23 cellular contexts compared by ENCODE assay signal in the genomic region with DNA sequence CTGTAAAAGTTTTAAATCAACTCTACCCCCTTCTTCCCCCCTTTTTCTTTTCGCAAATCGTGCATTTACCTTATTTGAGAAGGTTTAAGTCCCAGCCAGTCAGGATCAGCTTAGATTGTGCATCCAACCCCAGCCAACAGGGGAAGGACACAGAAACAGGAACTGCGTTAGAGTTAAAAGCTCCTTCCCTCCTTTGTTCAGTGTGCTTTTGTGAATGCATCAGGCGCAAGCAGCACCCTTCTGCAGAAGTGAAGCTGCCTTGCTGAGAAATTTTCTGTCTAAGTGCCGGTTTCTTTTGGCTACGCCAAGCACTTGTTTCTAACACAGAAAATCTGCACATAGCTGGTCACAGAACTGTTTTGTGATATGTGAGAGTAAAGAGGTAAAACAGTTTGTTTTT.
"Had no signal": no experiment of that assay in that cellular context is flagged by ENCODE, and none has a peak within 500 bp of the region (broad histone marks: within the 10 kb centered on the region; RNA-seq: fewer than 3 reads in every experiment).

No MANE protein-coding gene starts in this region.

- H3K4me1 Mint-ChIP-seq: naive B cell; nephron; stimulated activated naive B cell treated with anti-CD40 and anti-IgM and Interleukin-4, amounts not matched to agents 10 μg/mL and 1 μg/mL and 100 μg/mL, for 72 hours had no signal

- H3K4me3 ChIP-seq: dorsolateral prefrontal cortex, lung, psoas muscle, right lobe of liver, testis, tibial nerve, upper lobe of right lung, vagina had no signal

- H3K36me3 Mint-ChIP-seq: stimulated activated naive B cell treated with anti-CD40 and anti-IgM and Interleukin-4, amounts not matched to agents 10 μg/mL and 1 μg/mL and 100 μg/mL, for 72 hours had no signal

- H3K27ac ChIP-seq: psoas muscle, right lobe of liver, testis, tibial nerve, upper lobe of right lung, vagina had no signal

- H3K27ac Mint-ChIP-seq: naive B cell; nephron; stimulated activated naive B cell treated with anti-CD40 and anti-IgM and Interleukin-4, amounts not matched to agents 10 μg/mL and 1 μg/mL and 100 μg/mL, for 72 hours; stimulated activated naive CD8-positive, alpha-beta T cell treated with anti-CD3 and anti-CD28 coated beads, Interleukin-15, amount 100 ng/mL, for 72 hours had no signal

- H3K9me3 ChIP-seq: psoas muscle, right lobe of liver, testis, tibial nerve, upper lobe of right lung, vagina had no signal

- H3K27me3 ChIP-seq: dorsolateral prefrontal cortex, right lobe of liver, testis, tibial nerve, upper lobe of right lung, vagina had no signal

- H3K36me3 ChIP-seq: right lobe of liver, tibial nerve, upper lobe of right lung, vagina had no signal

- FAIRE-seq: endometrium, frontal cortex, kidney had no signal

- DNase-seq: cortex of kidney; dorsolateral prefrontal cortex; effector CD8-positive, alpha-beta T cell; kidney; left cardiac atrium; left ventricle myocardium superior; mesenchymal stem cell; naive B cell; psoas muscle; retina; right lobe of liver; stimulated activated CD4-positive, alpha-beta T cell treated with anti-CD3 and anti-CD28 coated beads, Interleukin-4, amount 100 ng/mL, for 24 hours; stimulated activated naive B cell treated with anti-CD40 and anti-IgM and Interleukin-4, amounts not matched to agents 10 μg/mL and 1 μg/mL and 100 μg/mL, for 72 hours; stimulated activated naive CD8-positive, alpha-beta T cell treated with anti-CD3 and anti-CD28 coated beads, Interleukin-15, amount 100 ng/mL, for 72 hours; testis; upper lobe of right lung had no signal

- H3K4me3 Mint-ChIP-seq: stimulated activated naive B cell treated with anti-CD40 and anti-IgM and Interleukin-4, amounts not matched to agents 10 μg/mL and 1 μg/mL and 100 μg/mL, for 72 hours; stimulated activated naive CD8-positive, alpha-beta T cell treated with anti-CD3 and anti-CD28 coated beads, Interleukin-15, amount 100 ng/mL, for 72 hours had no signal

- H3K4me1 ChIP-seq: psoas muscle, right lobe of liver, upper lobe of right lung had no signal

- ATAC-seq: esophagus mucosa; left cardiac atrium; left ventricle myocardium superior; psoas muscle; right lobe of liver; stimulated activated naive B cell treated with anti-CD40 and anti-IgM and Interleukin-4, amounts not matched to agents 10 μg/mL and 1 μg/mL and 100 μg/mL, for 72 hours; stimulated activated naive CD8-positive, alpha-beta T cell treated with anti-CD3 and anti-CD28 coated beads, Interleukin-15, amount 100 ng/mL, for 72 hours; upper lobe of right lung had no signal
